Comparison of ENCODE assay signal across 14 cellular contexts in genomic region chr11:282630-283360, GRCh38. TPM values are rescaled to one million over a fixed set of nuclear protein-coding genes. Genes with fewer than 3 reads are reported as not detected.
DNase-seq lines count a peak whose midpoint lies in the region; ATAC-seq, FAIRE-seq and TF ChIP-seq lines count a peak whose summit lies in the region.
"Had no signal": no experiment of that assay in that cellular context is flagged by ENCODE, and none has a peak within 500 bp of the region (broad histone marks: within the 10 kb centered on the region; RNA-seq: fewer than 3 reads in every experiment).

No MANE protein-coding gene starts in this region.

- POLR2A ChIA-PET in activated CD8-positive, alpha-beta T cell treated with anti-CD3 and anti-CD28 coated beads for 36 hours (lab: Charles Lee), result interaction anchor here (0.9 to 8.5 kb wide), 13 partner anchors 7 to 67 kb away, joined by 3 to 75 read pairs (median 4); partner anchors contain the start of genes PGGHG and PSMD13

- no peaks in the 10 kb centered on the region for H3K9me3 ChIP-seq in kidney (ENCODE audit: control insufficient read depth in 1 of 2, low read length in 2 of 2)

- DNase-seq in activated naive CD4-positive, alpha-beta T cell treated with Interleukin-2 at 50 U/mL for 16 hours, result peak; percentile 1
- no peak for DNase-seq in activated naive CD4-positive, alpha-beta T cell treated with anti-CD3 and anti-CD28 coated beads, Interleukin-2, amount 50 U/mL, for 16 hours
- DNase-seq in activated CD8-positive, alpha-beta T cell treated with anti-CD3 and anti-CD28 coated beads for 36 hours, result no peak
- DNase-seq in kidney (peak; percentile 55), GM03348 (ENCODE audit: low spot score) (no peak), pons (ENCODE audit: low spot score) (no peak)
- DNase-seq in stimulated activated effector memory CD8-positive, alpha-beta T cell treated with anti-CD3 and anti-CD28 coated beads, Interleukin-12 subunit alpha, Interleukin-12 subunit beta, amount 100 ng/mL, for 72 hours (ENCODE audit: low spot score in 2 of 2), result no peak
- DNase-seq: GOT3, NCI-H1436 treated with DMSO at 0.1 percent for 48 hours, NCI-H446 treated with DMSO at 0.1 percent for 48 hours had no signal

- CTCF ChIA-PET in activated CD8-positive, alpha-beta T cell treated with anti-CD3 and anti-CD28 coated beads for 36 hours (lab: Charles Lee), result interaction anchor here (0.7 to 7.4 kb wide), 7 partner anchors 16 to 165 kb away, joined by 3 to 71 read pairs (median 4); partner anchors contain the start of gene IFITM2

- intact Hi-C loops in activated CD8-positive, alpha-beta T cell treated with anti-CD3 and anti-CD28 coated beads for 36 hours (cut with micrococcal nuclease), result no loop called here
- intact Hi-C loops in kidney (cut with DNase I), result no loop called here

- FAIRE-seq in kidney (lab: Jason Lieb, UNC), result no peak

- H3K4me3 ChIP-seq in kidney (ENCODE audit: low read length in 2 of 2), result no peak overlapping the region

- no peak for ATAC-seq in activated CD8-positive, alpha-beta T cell treated with anti-CD3 and anti-CD28 coated beads for 36 hours
- no peak for ATAC-seq in stimulated activated effector memory CD8-positive, alpha-beta T cell treated with anti-CD3 and anti-CD28 coated beads, Interleukin-12 subunit alpha, Interleukin-12 subunit beta, amount 100 ng/mL, for 72 hours
- no peak for ATAC-seq in GM18858 (IDR thresholded peaks at IDR 0.05; ENCODE audit: unreplicated experiment)

- H3K4me1 ChIP-seq in kidney (ENCODE audit: control insufficient read depth in 1 of 2, insufficient read depth in 1 of 2, low read depth in 1 of 2, low read length in 2 of 2), result peaks cover 0 to 14% of the 10 kb centered on the region in 2 donors

- H3K27ac Mint-ChIP-seq in activated CD8-positive, alpha-beta T cell treated with anti-CD3 and anti-CD28 coated beads for 36 hours, result peak overlapping the region; percentile 86
- no peak overlapping the region for H3K27ac Mint-ChIP-seq in stimulated activated effector memory CD8-positive, alpha-beta T cell treated with anti-CD3 and anti-CD28 coated beads, Interleukin-12 subunit alpha, Interleukin-12 subunit beta, amount 100 ng/mL, for 72 hours

- peaks cover 10% of the 10 kb centered on the region for H3K27me3 Mint-ChIP-seq in activated CD8-positive, alpha-beta T cell treated with anti-CD3 and anti-CD28 coated beads for 36 hours

- no peaks in the 10 kb centered on the region for H3K9me3 Mint-ChIP-seq in activated CD8-positive, alpha-beta T cell treated with anti-CD3 and anti-CD28 coated beads for 36 hours
- H3K9me3 Mint-ChIP-seq in stimulated activated effector memory CD8-positive, alpha-beta T cell treated with anti-CD3 and anti-CD28 coated beads, Interleukin-12 subunit alpha, Interleukin-12 subunit beta, amount 100 ng/mL, for 72 hours, result no peaks in the 10 kb centered on the region

- no peak overlapping the region for H3K27ac ChIP-seq in kidney (ENCODE audit: low read depth in 2 of 2, low read length in 2 of 2)
- H3K27ac ChIP-seq: KMS-11 had no signal

- peaks cover 65% of the 10 kb centered on the region for H3K4me1 Mint-ChIP-seq in activated CD8-positive, alpha-beta T cell treated with anti-CD3 and anti-CD28 coated beads for 36 hours (ENCODE audit: low read depth)
- H3K4me1 Mint-ChIP-seq in stimulated activated effector memory CD8-positive, alpha-beta T cell treated with anti-CD3 and anti-CD28 coated beads, Interleukin-12 subunit alpha, Interleukin-12 subunit beta, amount 100 ng/mL, for 72 hours, result peaks cover 64% of the 10 kb centered on the region

- TF ChIP-seq CTCF in activated CD8-positive, alpha-beta T cell treated with anti-CD3 and anti-CD28 coated beads for 36 hours (IDR thresholded peaks at IDR 0.05), result no peak
- TF ChIP-seq CTCF in kidney (IDR thresholded peaks at IDR 0.05; ENCODE audit: borderline replicate concordance, extremely low read depth, insufficient read depth), result no peak

- no peak overlapping the region for H3K9ac ChIP-seq in kidney (ENCODE audit: low read length in 2 of 2)
- H3K9ac ChIP-seq: KMS-11 had no signal

- H3K36me3 ChIP-seq in kidney (ENCODE audit: control insufficient read depth in 1 of 2, insufficient read depth in 2 of 2, low read length in 2 of 2), result no peaks in the 10 kb centered on the region

- H3K36me3 Mint-ChIP-seq in activated CD8-positive, alpha-beta T cell treated with anti-CD3 and anti-CD28 coated beads for 36 hours (ENCODE audit: low read depth), result peaks cover 34% of the 10 kb centered on the region
- peaks cover 16% of the 10 kb centered on the region for H3K36me3 Mint-ChIP-seq in stimulated activated effector memory CD8-positive, alpha-beta T cell treated with anti-CD3 and anti-CD28 coated beads, Interleukin-12 subunit alpha, Interleukin-12 subunit beta, amount 100 ng/mL, for 72 hours

- peak overlapping the region; percentile 82 for H3K4me3 Mint-ChIP-seq in activated CD8-positive, alpha-beta T cell treated with anti-CD3 and anti-CD28 coated beads for 36 hours
- H3K4me3 Mint-ChIP-seq in stimulated activated effector memory CD8-positive, alpha-beta T cell treated with anti-CD3 and anti-CD28 coated beads, Interleukin-12 subunit alpha, Interleukin-12 subunit beta, amount 100 ng/mL, for 72 hours, result peak overlapping the region; percentile 72

RNA-seq across cellular contexts. Expression of gene NLRP6, which starts 4.6 kb away (rescaled TPM):
- 1 to 10 TPM; 3.3 to 3.4 TPM for total RNA-seq in activated CD8-positive, alpha-beta T cell treated with anti-CD3 and anti-CD28 coated beads for 36 hours
- total RNA-seq in kidney, result 1.6 TPM
- polyA plus RNA-seq in kidney (ENCODE audit: insufficient read depth, low read depth, low replicate concordance), result 0.32 TPM
- total RNA-seq: dermis microvascular lymphatic vessel endothelial cell had no signal

RNA-seq across cellular contexts. Expression of gene PGGHG, which starts 6.1 kb away (rescaled TPM):
- total RNA-seq in activated CD8-positive, alpha-beta T cell treated with anti-CD3 and anti-CD28 coated beads for 36 hours, result 100 to 1,000 TPM; 298 to 308 TPM
- total RNA-seq in kidney, result 64.1 TPM
- polyA plus RNA-seq in kidney (ENCODE audit: insufficient read depth, low read depth, low replicate concordance), result 16.1 TPM

RNA-seq across cellular contexts. Expression of gene IFITM5, which starts 16.5 kb away (rescaled TPM):
- not detected for total RNA-seq in activated CD8-positive, alpha-beta T cell treated with anti-CD3 and anti-CD28 coated beads for 36 hours
- not detected for total RNA-seq in kidney
- not detected for polyA plus RNA-seq in kidney (ENCODE audit: insufficient read depth, low read depth, low replicate concordance)
- total RNA-seq: dermis microvascular lymphatic vessel endothelial cell; T-helper 2 cell treated with Interferon-gamma antibody and Interleukin-4, amounts not matched to agents 100 ng/mL and 5 ng/mL, for 36 hours had no signal

RNA-seq across cellular contexts. Expression of gene IFITM2, which starts 24.8 kb away (rescaled TPM):
- 100 to 1,000 TPM; 540 to 549 TPM for total RNA-seq in activated CD8-positive, alpha-beta T cell treated with anti-CD3 and anti-CD28 coated beads for 36 hours
- total RNA-seq in kidney, result 1,111 TPM
- 814 TPM for polyA plus RNA-seq in kidney (ENCODE audit: insufficient read depth, low read depth, low replicate concordance)

RNA-seq across cellular contexts. Expression of gene IFITM1, which starts 31.0 kb away (rescaled TPM):
- total RNA-seq in activated CD8-positive, alpha-beta T cell treated with anti-CD3 and anti-CD28 coated beads for 36 hours, result 100 to 1,000 TPM; 296 to 304 TPM
- total RNA-seq in kidney, result 440 TPM
- 248 TPM for polyA plus RNA-seq in kidney (ENCODE audit: insufficient read depth, low read depth, low replicate concordance)

Comparison
In these comparisons a context has a peak if more than half of its experiments do, and no peak if none do; other contexts are left out.
1. DNase-seq: peak in activated naive CD4-positive, alpha-beta T cell treated with Interleukin-2 at 50 U/mL for 16 hours (single experiment) and kidney (single experiment); none in activated naive CD4-positive, alpha-beta T cell treated with anti-CD3 and anti-CD28 coated beads, Interleukin-2, amount 50 U/mL, for 16 hours (single experiment), activated CD8-positive, alpha-beta T cell treated with anti-CD3 and anti-CD28 coated beads for 36 hours (single experiment), stimulated activated effector memory CD8-positive, alpha-beta T cell treated with anti-CD3 and anti-CD28 coated beads, Interleukin-12 subunit alpha, Interleukin-12 subunit beta, amount 100 ng/mL, for 72 hours (0 of 2), GM03348 (single experiment) and pons (single experiment).